29 cellular contexts compared by ENCODE assay signal in genomic region chr1:23357112-23357908, GRCh38. TPM values are rescaled to one million over a fixed set of nuclear protein-coding genes. Genes with fewer than 3 reads are reported as not detected.
DNase-seq lines count a peak whose midpoint lies in the region; ATAC-seq and TF ChIP-seq lines count a peak whose summit lies in the region.
"Had no signal": no experiment of that assay in that cellular context is flagged by ENCODE, and none has a peak within 500 bp of the region (broad histone marks: within the 10 kb centered on the region; RNA-seq: fewer than 3 reads in every experiment).

No MANE protein-coding gene starts in this region.

- TF ChIP-seq EP300 in ovary (IDR thresholded peaks at IDR 0.05) = no peak

- H3K4me3 Mint-ChIP-seq in GM23338 = no peak overlapping the region
- H3K4me3 Mint-ChIP-seq: activated naive CD8-positive, alpha-beta T cell treated with anti-CD3 and anti-CD28 coated beads, Interleukin-2, amount 50 U/mL, for 24 hours; endodermal cell; immature natural killer cell; nephron had no signal

- no peak overlapping the region for H2BK15ac ChIP-seq in mesenchymal stem cell (ENCODE audit: low read depth, poor library complexity, severe bottlenecking)

- H3K9me3 Mint-ChIP-seq in GM23338 = peaks cover 38% of the 10 kb centered on the region

- H3K9ac ChIP-seq in mesenchymal stem cell (ENCODE audit: low read length) = no peak overlapping the region

- ATAC-seq in GM23338 = peak; percentile 97
- no peak for ATAC-seq in GM21515 (IDR thresholded peaks at IDR 0.05; ENCODE audit: unreplicated experiment)
- ATAC-seq: activated naive CD8-positive, alpha-beta T cell treated with anti-CD3 and anti-CD28 coated beads, Interleukin-2, amount 50 U/mL, for 24 hours; body of pancreas had no signal

- peaks cover 16% of the 10 kb centered on the region for H3K36me3 ChIP-seq in GM23338 (ENCODE audit: insufficient read depth)
- peaks cover 1% of the 10 kb centered on the region for H3K36me3 ChIP-seq in ovary
- H3K36me3 ChIP-seq in mesenchymal stem cell (ENCODE audit: control insufficient read depth in 1 of 2, insufficient read depth in 2 of 2, low read depth in 1 of 2, low read length in 2 of 2) = peaks cover 18 to 56% of the 10 kb centered on the region in 2 experiments

- H3K79me2 ChIP-seq in GM23338 (replicated peaks; ENCODE audit: insufficient read depth) = no peaks in the 10 kb centered on the region

- H3K36me3 Mint-ChIP-seq in GM23338 (ENCODE audit: low read depth) = peaks cover 30% of the 10 kb centered on the region

- no peak overlapping the region for H3K4me2 ChIP-seq in GM23338
- no peak overlapping the region for H3K4me2 ChIP-seq in mesenchymal stem cell (ENCODE audit: low read length, poor library complexity, severe bottlenecking)

- no peak overlapping the region for H3K4me3 ChIP-seq in GM23338
- H3K4me3 ChIP-seq in dorsolateral prefrontal cortex = peak overlapping the region in 31 of 59 donors; percentile 0 to 54 (median 21)
- no peak overlapping the region for H3K4me3 ChIP-seq in ovary
- H3K4me3 ChIP-seq in mesenchymal stem cell (ENCODE audit: insufficient read depth in 1 of 2, low read depth in 1 of 2, low read length in 2 of 2) = no peak overlapping the region
- H3K4me3 ChIP-seq: body of pancreas, colonic mucosa, esophagus squamous epithelium, SJSA1 had no signal

- TF ChIP-seq POLR2A in ovary (IDR thresholded peaks at IDR 0.05) = no peak

- no peak overlapping the region for H3K27ac Mint-ChIP-seq in GM23338
- H3K27ac Mint-ChIP-seq: activated naive CD8-positive, alpha-beta T cell treated with anti-CD3 and anti-CD28 coated beads, Interleukin-2, amount 50 U/mL, for 24 hours; endodermal cell; immature natural killer cell; nephron; progenitor cell of endocrine pancreas had no signal

- no peak overlapping the region for H4K91ac ChIP-seq in mesenchymal stem cell (ENCODE audit: low read length)

- WGBS in ovary, 3 donors = 5 to 15% (median 14%) methylated on average over 3 of the region's 3 CpGs
- 9% methylated on average over 3 of the region's 3 CpGs for WGBS in mesenchymal stem cell

- H2BK120ac ChIP-seq in mesenchymal stem cell (ENCODE audit: low read depth, low read length) = no peak overlapping the region

- no peak overlapping the region for H4K8ac ChIP-seq in mesenchymal stem cell (ENCODE audit: low read length)

- H3K14ac ChIP-seq in mesenchymal stem cell (ENCODE audit: low read length in 2 of 2) = no peak overlapping the region

- H3K27me3 ChIP-seq in GM23338 (ENCODE audit: insufficient read depth) (peaks cover 98% of the 10 kb centered on the region), dorsolateral prefrontal cortex (no peaks in the 10 kb centered on the region), ovary (no peaks in the 10 kb centered on the region), mesenchymal stem cell (ENCODE audit: control insufficient read depth in 1 of 2, insufficient read depth in 1 of 2, low read length in 2 of 2) (no peaks in the 10 kb centered on the region)
- H3K27me3 ChIP-seq: BE2C, body of pancreas, colonic mucosa, esophagus squamous epithelium, SJSA1 had no signal

- H3F3A ChIP-seq in GM23338 (replicated peaks; ENCODE audit: low read depth) = 0 out of 2 replicates have a peak, but pooled peaks cover 3% of the 10 kb centered on the region

- H3K27ac ChIP-seq in GM23338 (ENCODE audit: low read depth) = no peak overlapping the region
- peak overlapping the region in 58 of 59 donors; percentile 13 to 92 (median 80) for H3K27ac ChIP-seq in dorsolateral prefrontal cortex
- peak overlapping the region; percentile 11 to 49 for H3K27ac ChIP-seq in ovary
- H3K27ac ChIP-seq in mesenchymal stem cell (ENCODE audit: low read length, poor library complexity, severe bottlenecking) = no peak overlapping the region
- H3K27ac ChIP-seq: body of pancreas, colonic mucosa, SJSA1 had no signal

- no peak overlapping the region for H2AK5ac ChIP-seq in mesenchymal stem cell (ENCODE audit: low read length, severe bottlenecking)

- peaks cover 3 to 5% of the 10 kb centered on the region in 2 donors for H3K9me3 ChIP-seq in ovary
- peaks cover 42% of the 10 kb centered on the region for H3K9me3 ChIP-seq in mesenchymal stem cell (ENCODE audit: control insufficient read depth, low read length)
- H3K9me3 ChIP-seq: BE2C had no signal

- H3K23ac ChIP-seq in mesenchymal stem cell (ENCODE audit: low read length in 2 of 2) = no peak overlapping the region

- H3K18ac ChIP-seq in mesenchymal stem cell (ENCODE audit: low read depth in 1 of 2, low read length in 2 of 2) = no peak overlapping the region

- DNase-seq in GM23338 (ENCODE audit: low spot score) (peak; percentile 93), dorsolateral prefrontal cortex (no peak), iPS DF 19.7 (ENCODE audit: low read depth, low spot score) (peak; percentile 96), ovary (peak in 2 of 5 donors; percentile 48 to 52), glomerular visceral epithelial cell (ENCODE audit: extremely low spot score) (no peak), mesenchymal stem cell (no peak), GOT3 (lab: John Stamatoyannopoulos, UW) (no peak)
- DNase-seq: activated CD4-positive, CD25-positive, alpha-beta regulatory T cell treated with anti-CD3 and anti-CD28 coated beads, Interleukin-2, amount 50 U/mL, for 72 hours; activated CD8-positive, alpha-beta memory T cell treated with anti-CD3 and anti-CD28 coated beads for 24 hours; activated gamma-delta T cell; activated naive CD8-positive, alpha-beta T cell treated with anti-CD3 and anti-CD28 coated beads, Interleukin-2, amount 50 U/mL, for 24 hours; activated T-cell treated with anti-CD3 and anti-CD28 coated beads, Interleukin-2, amount 50 U/mL, for 1 hour; BE2C; body of pancreas; colonic mucosa; DMS53; endodermal cell; esophagus squamous epithelium; GDM1; HCEC 1CT; immature natural killer cell; NCI-H187; NCI-H69; small intestine; stimulated activated CD4-positive, alpha-beta T cell treated with anti-CD3 and anti-CD28 coated beads, Interleukin-1b, Interleukin-23, amount 100 ng/mL, for 48 hours had no signal

- H3K79me1 ChIP-seq in mesenchymal stem cell (replicated peaks; ENCODE audit: low read length, poor library complexity, severe bottlenecking) = peaks cover 9% of the 10 kb centered on the region

- no peak overlapping the region for H2BK5ac ChIP-seq in mesenchymal stem cell (ENCODE audit: low read depth, low read length, poor library complexity, severe bottlenecking)

- intact Hi-C loops in dorsolateral prefrontal cortex (cut with DNase I) = no loop called here
- intact Hi-C loops in ovary (cut with DNase I) = no loop called here

- no peaks in the 10 kb centered on the region for H3K4me1 Mint-ChIP-seq in GM23338
- H3K4me1 Mint-ChIP-seq: endodermal cell, immature natural killer cell had no signal

- H3K9me2 ChIP-seq in GM23338 (ENCODE audit: insufficient read depth) = no peaks in the 10 kb centered on the region

- H2BK12ac ChIP-seq in mesenchymal stem cell (ENCODE audit: low read length in 2 of 2) = no peak overlapping the region

- no peak overlapping the region for H3K4ac ChIP-seq in mesenchymal stem cell (ENCODE audit: low read depth in 1 of 2, low read length in 2 of 2)

- peaks cover 34% of the 10 kb centered on the region for H4K20me1 ChIP-seq in GM23338 (replicated peaks; ENCODE audit: insufficient read depth)

- H3K4me1 ChIP-seq in GM23338 (ENCODE audit: insufficient read depth) (no peaks in the 10 kb centered on the region), ovary (ENCODE audit: insufficient read depth) (peaks cover 6% of the 10 kb centered on the region), mesenchymal stem cell (ENCODE audit: control insufficient read depth, insufficient read depth, low read depth, low read length) (no peaks in the 10 kb centered on the region)
- H3K4me1 ChIP-seq: BE2C, body of pancreas, colonic mucosa, SJSA1 had no signal

- H2AFZ ChIP-seq in GM23338 (no peak overlapping the region), mesenchymal stem cell (ENCODE audit: low read depth, low read length) (no peak overlapping the region)

- no peak for TF ChIP-seq CTCF in GM23338 (conservative IDR thresholded peaks at IDR 0.05; ENCODE audit: low read depth in 2 of 2)
- no peak for TF ChIP-seq CTCF in dorsolateral prefrontal cortex (IDR thresholded peaks at IDR 0.05 in 54 of 56, conservative IDR thresholded peaks at IDR 0.05 in 2 of 56; ENCODE audit: low read depth in 1 of 56, partially characterized antibody in 56 of 56)
- TF ChIP-seq CTCF in ovary (IDR thresholded peaks at IDR 0.05) = no peak

- peaks cover 100% of the 10 kb centered on the region for H3K27me3 Mint-ChIP-seq in GM23338 (ENCODE audit: insufficient read depth, low read depth, poor library complexity)
- H3K27me3 Mint-ChIP-seq: activated naive CD8-positive, alpha-beta T cell treated with anti-CD3 and anti-CD28 coated beads, Interleukin-2, amount 50 U/mL, for 24 hours had no signal

TF ChIP-seq in GM23338, 12 proteins besides CTCF, POLR2A, EP300 and RAD21 (continues in another document):
- TF ChIP-seq EZH2phosphoT487 (IDR thresholded peaks at IDR 0.05; ENCODE audit: unreplicated experiment) (no peak), NANOG (IDR thresholded peaks at IDR 0.05; ENCODE audit: borderline replicate concordance) (peak; percentile 91), JUNB (IDR thresholded peaks at IDR 0.05; ENCODE audit: unreplicated experiment) (no peak), CREB1 (CRISPR knock-in tag; IDR thresholded peaks at IDR 0.05; ENCODE audit: low read depth) (peak; percentile 44; the same call in 1 of the 2 replicates)

RNA-seq across cellular contexts. Expression of gene ZNF436, which starts 12.3 kb away (rescaled TPM):
- 1.0 and 2.2 TPM in 2 replicates for total RNA-seq in GM23338 (2014; rRNA removed; shearing (Covaris generic))
- polyA plus RNA-seq in GM23338 (2016; fragmentation: Nextera tagmentation; extraction: Ambion mirVana) (0.23 and 0.33 TPM in 2 replicates), ovary (10 to 100 TPM; 17.2 to 43.1 TPM)
- total RNA-seq in dorsolateral prefrontal cortex (10 to 100 TPM; 15.3 to 34.8 (median 19.1) TPM), ovary (10 to 100 TPM; 16.5 to 42.6 (median 23.5) TPM)
- 10.9 TPM for polyA plus RNA-seq in mesenchymal stem cell (2013, experiment 1 of 2)
- 10.8 TPM for polyA plus RNA-seq in mesenchymal stem cell (2013, experiment 2 of 2)

RNA-seq across cellular contexts. Expression of gene HNRNPR, which starts 13.2 kb away (rescaled TPM):
- 147 and 169 TPM in 2 replicates for total RNA-seq in GM23338 (2014; rRNA removed; shearing (Covaris generic))
- polyA plus RNA-seq in GM23338 (2016; fragmentation: Nextera tagmentation; extraction: Ambion mirVana) (183 and 200 TPM in 2 replicates), ovary (100 to 1,000 TPM in 1 of 2 donors, 10 to 100 TPM in 1; 70.6 to 107 TPM)
- total RNA-seq in dorsolateral prefrontal cortex (100 to 1,000 TPM in 88 of 120 experiments, 10 to 100 TPM in 32; 86.5 to 128 (median 105) TPM), ovary (100 to 1,000 TPM in 5 of 7 donors, 10 to 100 TPM in 2; 55.9 to 173 (median 153) TPM)
- polyA plus RNA-seq in mesenchymal stem cell (2013, experiment 1 of 2) = 85.8 TPM
- polyA plus RNA-seq in mesenchymal stem cell (2013, experiment 2 of 2) = 90.1 TPM

Comparison
In these comparisons a context has a peak if more than half of its experiments do, and no peak if none do; other contexts are left out.
1. DNase-seq: peak in GM23338 (single experiment) and iPS DF 19.7 (single experiment); none in dorsolateral prefrontal cortex (0 of 10), glomerular visceral epithelial cell (single experiment), mesenchymal stem cell (single experiment) and GOT3 (single experiment).
2. H3K27ac ChIP-seq: peak in dorsolateral prefrontal cortex (58 of 59) and ovary (2 of 2); none in GM23338 (single experiment) and mesenchymal stem cell (single experiment).
3. H3K4me3 ChIP-seq: peak in dorsolateral prefrontal cortex (31 of 59); none in GM23338 (single experiment), ovary (single experiment) and mesenchymal stem cell (0 of 2).